In genomic region chr9:12775373-12775962, GRCh38 we compare ENCODE assay signal across 8 cellular contexts. TPM values are rescaled to one million over a fixed set of nuclear protein-coding genes. Genes with fewer than 3 reads are reported as not detected.
DNase-seq lines count a peak whose midpoint lies in the region; ATAC-seq and TF ChIP-seq lines count a peak whose summit lies in the region.

No MANE protein-coding gene starts in this region.

- peaks cover 2 to 3% of the 10 kb centered on the region in 2 donors for H3K36me3 Mint-ChIP-seq in activated T-cell treated with anti-CD3 and anti-CD28 coated beads, Interleukin-2, amount 50 U/mL, for 72 hours (ENCODE audit: insufficient read depth in 2 of 2)
- H3K36me3 Mint-ChIP-seq in natural killer cell = no peaks in the 10 kb centered on the region

- peaks cover 5% of the 10 kb centered on the region for H3K4me1 Mint-ChIP-seq in activated T-cell treated with anti-CD3 and anti-CD28 coated beads, Interleukin-2, amount 50 U/mL, for 72 hours (ENCODE audit: low read depth)
- peaks cover 5% of the 10 kb centered on the region in 2 donors for H3K4me1 Mint-ChIP-seq in natural killer cell

- peaks cover 0 to 4% of the 10 kb centered on the region in 2 donors for H3K9me3 Mint-ChIP-seq in activated T-cell treated with anti-CD3 and anti-CD28 coated beads, Interleukin-2, amount 50 U/mL, for 72 hours
- H3K9me3 Mint-ChIP-seq in natural killer cell = no peaks in the 10 kb centered on the region

- intact Hi-C loops in natural killer cell (cut with micrococcal nuclease) = no loop called here

- DNase-seq in activated T-cell treated with anti-CD3 and anti-CD28 coated beads, Interleukin-2, amount 50 U/mL, for 72 hours = no peak
- no peak for DNase-seq in activated T-cell treated with anti-CD3 and anti-CD28 coated beads for 4 hours
- peak; percentile 50 for DNase-seq in NCI-H774 (lab: John Stamatoyannopoulos, UW)
- no peak for DNase-seq in epithelial cell of prostate (ENCODE audit: low read depth, low spot score)
- DNase-seq in natural killer cell = no peak
- no peak for DNase-seq in activated T-cell treated with anti-CD3 and anti-CD28 coated beads, Interleukin-2, amount 50 U/mL, for 48 hours

- H3K27ac Mint-ChIP-seq in activated T-cell treated with anti-CD3 and anti-CD28 coated beads, Interleukin-2, amount 50 U/mL, for 72 hours = no peak overlapping the region
- H3K27ac Mint-ChIP-seq in natural killer cell = no peak overlapping the region

- peak overlapping the region; percentile 97 for H3K27ac ChIP-seq in epithelial cell of prostate

- no peak for ATAC-seq in activated T-cell treated with anti-CD3 and anti-CD28 coated beads, Interleukin-2, amount 50 U/mL, for 72 hours (replicated peaks in 1 of 2)
- ATAC-seq in natural killer cell = no peak
- ATAC-seq in HG02885 (IDR thresholded peaks at IDR 0.05; ENCODE audit: poor library complexity, unreplicated experiment) = no peak
- ATAC-seq in HG03280 (IDR thresholded peaks at IDR 0.05; ENCODE audit: unreplicated experiment) = no peak

- H3K4me3 Mint-ChIP-seq in activated T-cell treated with anti-CD3 and anti-CD28 coated beads, Interleukin-2, amount 50 U/mL, for 72 hours = peak overlapping the region; percentile 37 to 53
- peak overlapping the region; percentile 21 for H3K4me3 Mint-ChIP-seq in natural killer cell

- H3K27me3 Mint-ChIP-seq in activated T-cell treated with anti-CD3 and anti-CD28 coated beads, Interleukin-2, amount 50 U/mL, for 72 hours (ENCODE audit: low read depth) = peaks cover 27% of the 10 kb centered on the region
- peaks cover 10 to 13% of the 10 kb centered on the region in 2 donors for H3K27me3 Mint-ChIP-seq in natural killer cell (ENCODE audit: low read depth in 2 of 2)

- TF ChIP-seq CTCF in natural killer cell (IDR thresholded peaks at IDR 0.05) = no peak

RNA-seq across cellular contexts. Expression of gene LURAP1L, which starts 0.6 kb away (rescaled TPM):
- not detected for total RNA-seq in activated T-cell treated with anti-CD3 and anti-CD28 coated beads, Interleukin-2, amount 50 U/mL, for 72 hours
- not detected for total RNA-seq in natural killer cell
